Comparison of ENCODE assay signal across 9 cellular contexts in genomic region chr1:184866582-184866981, GRCh38.
A peak's percentile ranks its signal among the peaks of the same experiment; 100 is the strongest.
DNase-seq lines count a peak whose midpoint lies in the region; ATAC-seq and TF ChIP-seq lines count a peak whose summit lies in the region.
"Had no signal": no experiment of that assay in that cellular context is flagged by ENCODE, and none has a peak within 500 bp of the region (broad histone marks: within the 10 kb centered on the region; RNA-seq: fewer than 3 reads in every experiment).

No MANE protein-coding gene starts in this region.

- no peaks in the 10 kb centered on the region for H3F3A ChIP-seq in GM23338 (replicated peaks; ENCODE audit: low read depth)

- TF ChIP-seq POLR2A in uterus (IDR thresholded peaks at IDR 0.05), result no peak

- H3K4me3 ChIP-seq in uterus, result no peak overlapping the region
- H3K4me3 ChIP-seq in GM23338, result no peak overlapping the region

- no peaks in the 10 kb centered on the region for H3K9me3 Mint-ChIP-seq in activated naive CD4-positive, alpha-beta T cell treated with anti-CD3 and anti-CD28 coated beads, Interleukin-2, amount 50 U/mL, for 24 hours
- H3K9me3 Mint-ChIP-seq in activated naive CD8-positive, alpha-beta T cell treated with anti-CD3 and anti-CD28 coated beads, Interleukin-2, amount 10 ng/mL, durations not matched to agents 7 days and 5 days, result peaks cover 5% of the 10 kb centered on the region
- no peaks in the 10 kb centered on the region for H3K9me3 Mint-ChIP-seq in GM23338

- intact Hi-C loops in uterus (cut with DNase I; ENCODE audit: low total_unique reads), result no loop called here

- peak overlapping the region; percentile 91 for H3K27ac Mint-ChIP-seq in activated naive CD4-positive, alpha-beta T cell treated with anti-CD3 and anti-CD28 coated beads, Interleukin-2, amount 50 U/mL, for 24 hours
- H3K27ac Mint-ChIP-seq in activated naive CD8-positive, alpha-beta T cell treated with anti-CD3 and anti-CD28 coated beads, Interleukin-2, amount 10 ng/mL, durations not matched to agents 7 days and 5 days, result peak overlapping the region; percentile 83
- H3K27ac Mint-ChIP-seq in GM23338, result no peak overlapping the region

- peak; percentile 17 for ATAC-seq in HG03095 (IDR thresholded peaks at IDR 0.05; ENCODE audit: unreplicated experiment)
- ATAC-seq in activated naive CD8-positive, alpha-beta T cell treated with anti-CD3 and anti-CD28 coated beads, Interleukin-2, amount 10 ng/mL, durations not matched to agents 7 days and 5 days (ENCODE audit: low read depth), result no peak
- ATAC-seq in GM23338, result no peak

- H3K4me3 Mint-ChIP-seq in activated naive CD4-positive, alpha-beta T cell treated with anti-CD3 and anti-CD28 coated beads, Interleukin-2, amount 50 U/mL, for 24 hours, result peak overlapping the region; percentile 24
- H3K4me3 Mint-ChIP-seq in activated naive CD8-positive, alpha-beta T cell treated with anti-CD3 and anti-CD28 coated beads, Interleukin-2, amount 10 ng/mL, durations not matched to agents 7 days and 5 days, result peak overlapping the region; percentile 43
- H3K4me3 Mint-ChIP-seq in GM23338, result no peak overlapping the region

- TF ChIP-seq CTCF in uterus (IDR thresholded peaks at IDR 0.05), result no peak
- TF ChIP-seq CTCF in GM23338 (conservative IDR thresholded peaks at IDR 0.05; ENCODE audit: low read depth in 2 of 2), result no peak

- H3K27me3 ChIP-seq in uterus, result no peaks in the 10 kb centered on the region
- H3K27me3 ChIP-seq in GM23338 (ENCODE audit: insufficient read depth), result no peaks in the 10 kb centered on the region

- peaks cover 1% of the 10 kb centered on the region for H3K27me3 Mint-ChIP-seq in activated naive CD4-positive, alpha-beta T cell treated with anti-CD3 and anti-CD28 coated beads, Interleukin-2, amount 50 U/mL, for 24 hours
- no peaks in the 10 kb centered on the region for H3K27me3 Mint-ChIP-seq in activated naive CD8-positive, alpha-beta T cell treated with anti-CD3 and anti-CD28 coated beads, Interleukin-2, amount 10 ng/mL, durations not matched to agents 7 days and 5 days
- H3K27me3 Mint-ChIP-seq in GM23338 (ENCODE audit: insufficient read depth, low read depth, poor library complexity), result no peaks in the 10 kb centered on the region

- DNase-seq in activated naive CD4-positive, alpha-beta T cell treated with Interleukin-2 at 50 U/mL for 16 hours, result no peak
- no peak for DNase-seq in activated naive CD8-positive, alpha-beta T cell treated with anti-CD3 and anti-CD28 coated beads, Interleukin-2, amount 10 ng/mL, durations not matched to agents 7 days and 5 days
- DNase-seq in uterus (no peak), GM23338 (ENCODE audit: low spot score) (no peak), RPMI8226 (no peak)
- no peak for DNase-seq in effector CD4-positive, alpha-beta T cell
- DNase-seq: midbrain had no signal

- H3K4me1 ChIP-seq in uterus (peaks cover 0 to 5% of the 10 kb centered on the region in 2 donors), GM23338 (ENCODE audit: insufficient read depth) (no peaks in the 10 kb centered on the region)

- no peaks in the 10 kb centered on the region for H3K9me3 ChIP-seq in uterus

- H3K4me2 ChIP-seq in GM23338, result no peak overlapping the region

- H4K20me1 ChIP-seq in GM23338 (replicated peaks; ENCODE audit: insufficient read depth), result no peaks in the 10 kb centered on the region

- H3K27ac ChIP-seq in uterus, result peak overlapping the region; percentile 82 to 86
- H3K27ac ChIP-seq in GM23338 (ENCODE audit: low read depth), result no peak overlapping the region

- H3K79me2 ChIP-seq in GM23338 (replicated peaks; ENCODE audit: insufficient read depth), result no peaks in the 10 kb centered on the region

- POLR2A ChIA-PET in activated naive CD8-positive, alpha-beta T cell treated with anti-CD3 and anti-CD28 coated beads, Interleukin-2, amount 10 ng/mL, durations not matched to agents 7 days and 5 days (lab: Charles Lee), result interaction anchor here (0.9 to 1.2 kb wide), 3 partner anchors 23 to 108 kb away, joined by 3 to 7 read pairs (median 3); partner anchors contain the start of gene NIBAN1

- no peak overlapping the region for H2AFZ ChIP-seq in GM23338

- H3K9me2 ChIP-seq in GM23338 (ENCODE audit: insufficient read depth), result no peaks in the 10 kb centered on the region

- peaks cover 24% of the 10 kb centered on the region for H3K4me1 Mint-ChIP-seq in activated naive CD4-positive, alpha-beta T cell treated with anti-CD3 and anti-CD28 coated beads, Interleukin-2, amount 50 U/mL, for 24 hours
- H3K4me1 Mint-ChIP-seq in activated naive CD8-positive, alpha-beta T cell treated with anti-CD3 and anti-CD28 coated beads, Interleukin-2, amount 10 ng/mL, durations not matched to agents 7 days and 5 days, result peaks cover 28% of the 10 kb centered on the region
- peaks cover 2% of the 10 kb centered on the region for H3K4me1 Mint-ChIP-seq in GM23338

- no peaks in the 10 kb centered on the region for H3K36me3 Mint-ChIP-seq in activated naive CD4-positive, alpha-beta T cell treated with anti-CD3 and anti-CD28 coated beads, Interleukin-2, amount 50 U/mL, for 24 hours
- peaks cover 16% of the 10 kb centered on the region for H3K36me3 Mint-ChIP-seq in activated naive CD8-positive, alpha-beta T cell treated with anti-CD3 and anti-CD28 coated beads, Interleukin-2, amount 10 ng/mL, durations not matched to agents 7 days and 5 days
- no peaks in the 10 kb centered on the region for H3K36me3 Mint-ChIP-seq in GM23338 (ENCODE audit: low read depth)

- H3K36me3 ChIP-seq in uterus (no peaks in the 10 kb centered on the region), GM23338 (ENCODE audit: insufficient read depth) (no peaks in the 10 kb centered on the region)

TF ChIP-seq in GM23338, 12 proteins besides CTCF, POLR2A, EP300 and RAD21:
- TF ChIP-seq ZNF331 (CRISPR knock-in tag; IDR thresholded peaks at IDR 0.05; ENCODE audit: low read depth), result no peak
